9 cellular contexts compared by ENCODE assay signal in the genomic region with DNA sequence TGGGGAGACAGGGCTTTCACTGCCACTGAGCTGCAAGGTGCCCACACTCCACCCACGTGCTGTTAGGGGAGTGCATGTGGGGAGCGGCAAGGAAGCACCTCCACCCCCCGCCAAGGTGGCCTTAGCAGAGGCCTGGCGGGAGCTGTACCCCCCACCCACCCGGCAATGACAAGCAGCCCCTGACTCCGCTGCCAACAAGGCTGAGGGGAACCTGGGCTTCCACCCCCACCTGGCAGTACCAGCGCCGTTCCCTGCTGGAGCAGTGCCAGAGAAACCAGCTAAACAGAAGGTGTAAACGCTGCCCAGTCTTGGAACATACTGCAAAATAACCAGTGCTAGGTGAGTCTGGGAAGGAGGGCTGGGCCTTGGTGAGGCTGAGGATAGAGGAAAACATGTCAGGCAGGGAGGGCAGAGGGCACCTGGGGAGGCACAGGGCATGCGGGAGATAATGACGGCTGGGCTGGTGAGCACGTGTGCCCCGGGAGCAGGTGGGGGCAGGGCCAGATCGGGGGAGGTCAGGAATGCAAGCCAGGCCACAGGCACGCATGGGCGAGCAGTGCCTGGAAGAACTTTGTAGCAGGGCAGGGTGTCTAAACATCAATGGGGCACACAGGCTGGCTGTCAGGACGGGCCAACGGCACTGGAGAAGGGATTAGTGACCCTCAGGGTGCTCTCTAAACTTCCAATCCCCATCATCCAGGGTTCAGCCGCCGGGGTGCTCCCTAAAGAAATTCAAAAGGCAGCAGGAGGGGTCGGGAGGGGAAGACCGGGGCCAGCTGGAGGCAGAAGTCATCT. TPM values are rescaled to one million over a fixed set of nuclear protein-coding genes. Genes with fewer than 3 reads are reported as not detected.
A peak's percentile ranks its signal among the peaks of the same experiment; 100 is the strongest.
DNase-seq lines count a peak whose midpoint lies in the region; ATAC-seq and TF ChIP-seq lines count a peak whose summit lies in the region.
"Had no signal": no experiment of that assay in that cellular context is flagged by ENCODE, and none has a peak within 500 bp of the region (broad histone marks: within the 10 kb centered on the region; RNA-seq: fewer than 3 reads in every experiment).

No MANE protein-coding gene starts in this region.

- H3K27ac ChIP-seq in BLaER1 = peak overlapping the region; percentile 74

- H3K4me1 Mint-ChIP-seq in naive thymus-derived CD8-positive, alpha-beta T cell = peaks cover 26 to 81% (median 66%) of the 10 kb centered on the region in 4 donors

- peaks cover 46% of the 10 kb centered on the region for H3K36me3 ChIP-seq in BLaER1
- peaks cover 5% of the 10 kb centered on the region; the same call in 1 of the 2 replicates for H3K36me3 ChIP-seq in Loucy (ENCODE audit: insufficient read depth, low read length)

- no peaks in the 10 kb centered on the region for H3F3A ChIP-seq in Loucy (ENCODE audit: low read depth)

- H3K9me3 Mint-ChIP-seq in naive thymus-derived CD8-positive, alpha-beta T cell = no peaks in the 10 kb centered on the region
- H3K9me3 Mint-ChIP-seq: activated B cell treated with CpG ODN at 0.5 μM for 24 hours had no signal

- H3K4me1 ChIP-seq in BLaER1 (peaks cover 100% of the 10 kb centered on the region), Loucy (ENCODE audit: insufficient read depth, low read length, poor library complexity, severe bottlenecking) (peaks cover 27% of the 10 kb centered on the region)

- H3K27ac Mint-ChIP-seq in naive thymus-derived CD8-positive, alpha-beta T cell = peak overlapping the region; percentile 43 to 92 (median 84)
- H3K27ac Mint-ChIP-seq: activated B cell treated with CpG ODN at 0.5 μM for 24 hours had no signal

- H3K27me3 ChIP-seq in BLaER1 = no peaks in the 10 kb centered on the region
- H3K27me3 ChIP-seq in Loucy (ENCODE audit: insufficient read depth, low read length, poor library complexity, severe bottlenecking) = no peaks in the 10 kb centered on the region

- TF ChIP-seq CTCF in Loucy (conservative IDR thresholded peaks at IDR 0.05; ENCODE audit: low read length) = no peak

- H3K79me2 ChIP-seq in Loucy (ENCODE audit: insufficient read depth, low read length) = peaks cover 86% of the 10 kb centered on the region

- H2AFZ ChIP-seq in Loucy (ENCODE audit: low read length) = no peak overlapping the region

- intact Hi-C loops in posterior vena cava (cut with DNase I) = no loop called here

- H3K4me3 ChIP-seq in BLaER1 (peak overlapping the region; percentile 2; the same call in 1 of the 2 replicates), Loucy (ENCODE audit: low read length, poor library complexity, severe bottlenecking) (no peak overlapping the region)

- H3K4me3 Mint-ChIP-seq in naive thymus-derived CD8-positive, alpha-beta T cell = peak overlapping the region in 9 of 10 donors; percentile 34 to 80 (median 65)
- H3K4me3 Mint-ChIP-seq: activated B cell treated with CpG ODN at 0.5 μM for 24 hours had no signal

- H3K27me3 Mint-ChIP-seq in naive thymus-derived CD8-positive, alpha-beta T cell = no peaks in the 10 kb centered on the region
- H3K27me3 Mint-ChIP-seq: activated B cell treated with CpG ODN at 0.5 μM for 24 hours had no signal

- peaks cover 0 to 38% (median 2%) of the 10 kb centered on the region in 3 donors for H3K36me3 Mint-ChIP-seq in naive thymus-derived CD8-positive, alpha-beta T cell

- POLR2A ChIA-PET in naive thymus-derived CD8-positive, alpha-beta T cell (lab: Charles Lee) = interaction anchor here (1.2 to 7.2 kb wide), 4 partner anchors 9 to 32 kb away, joined by 4 to 78 read pairs (median 6); partner anchors contain the start of gene TBC1D22A

- no peaks in the 10 kb centered on the region for H3K9me2 ChIP-seq in Loucy (replicated peaks; ENCODE audit: low read depth, low read length)

- H3K9ac ChIP-seq in BLaER1 (peak overlapping the region; percentile 66), Loucy (ENCODE audit: low read depth, low read length, poor library complexity, severe bottlenecking) (no peak overlapping the region)

- peak in 1 of 2 donors; percentile 41 for ATAC-seq in naive thymus-derived CD8-positive, alpha-beta T cell
- ATAC-seq in HG02678 (IDR thresholded peaks at IDR 0.05; ENCODE audit: unreplicated experiment) = no peak

- H3K4me2 ChIP-seq in BLaER1 (peak overlapping the region; percentile 98), Loucy (ENCODE audit: low read depth, low read length, poor library complexity, severe bottlenecking) (peak overlapping the region; percentile 16)

- peak; percentile 76 for DNase-seq in cerebellum (ENCODE audit: low spot score)
- DNase-seq in naive thymus-derived CD8-positive, alpha-beta T cell = no peak
- no peak for DNase-seq in SIG-M5 (lab: John Stamatoyannopoulos, UW)
- no peak for DNase-seq in nucleus accumbens (lab: John Stamatoyannopoulos, UW)
- no peak for DNase-seq in posterior vena cava (ENCODE audit: low spot score)
- DNase-seq: activated B cell treated with CpG ODN at 0.5 μM for 24 hours had no signal

- H4K20me1 ChIP-seq in BLaER1 (peaks cover 100% of the 10 kb centered on the region), Loucy (ENCODE audit: insufficient read depth, low read length, poor library complexity, severe bottlenecking) (peaks cover 53% of the 10 kb centered on the region)

- H3K9me3 ChIP-seq in BLaER1 (no peaks in the 10 kb centered on the region), Loucy (ENCODE audit: insufficient read depth, low read depth, low read length) (no peaks in the 10 kb centered on the region)

RNA-seq across cellular contexts. Expression of gene CERK, which starts 6.6 kb away (rescaled TPM):
- total RNA-seq in cerebellum = 49.4 TPM
- total RNA-seq in naive thymus-derived CD8-positive, alpha-beta T cell = 100 to 1,000 TPM; 175 to 185 TPM
- 10 to 100 TPM; 39.4 to 61.2 (median 41.6) TPM for polyA plus RNA-seq in naive thymus-derived CD8-positive, alpha-beta T cell
- total RNA-seq in posterior vena cava = 10 to 100 TPM; 25.4 to 36.4 TPM

RNA-seq across cellular contexts. Expression of gene TBC1D22A, which starts 31.0 kb away (rescaled TPM):
- total RNA-seq in cerebellum = 8.2 TPM
- total RNA-seq in naive thymus-derived CD8-positive, alpha-beta T cell = 10 to 100 TPM; 51.2 to 57.2 TPM
- 10 to 100 TPM; 23.0 to 24.6 (median 23.3) TPM for polyA plus RNA-seq in naive thymus-derived CD8-positive, alpha-beta T cell
- total RNA-seq in posterior vena cava = 10 to 100 TPM; 19.3 to 21.7 TPM
